Comparison of ENCODE assay signal across 20 cellular contexts in genomic region chr10:10311966-10312365, GRCh38.
"Had no signal": no experiment of that assay in that cellular context is flagged by ENCODE, and none has a peak within 500 bp of the region (broad histone marks: within the 10 kb centered on the region; RNA-seq: fewer than 3 reads in every experiment).

No MANE protein-coding gene starts in this region.

- H3K36me3 ChIP-seq: esophagus muscularis mucosa, gastrocnemius medialis, heart right ventricle, left lung, lower lobe of right lung had no signal

- H3K4me1 ChIP-seq: esophagus muscularis mucosa, gastrocnemius medialis, heart right ventricle, left lung, lower lobe of right lung had no signal

- H3K4me1 Mint-ChIP-seq: naive B cell; naive thymus-derived CD8-positive, alpha-beta T cell had no signal

- DNase-seq: dermis blood vessel endothelial cell; dorsolateral prefrontal cortex; effector CD4-positive, alpha-beta T cell; effector memory CD4-positive, alpha-beta T cell; foreskin melanocyte; gastrocnemius medialis; glutamatergic neuron; head of caudate nucleus; heart right ventricle; hippocampal formation; left cardiac atrium; left lung; left ventricle myocardium superior; lower lobe of right lung; mesendoderm; mucosa of descending colon; naive B cell; naive thymus-derived CD8-positive, alpha-beta T cell had no signal

- H3K27me3 Mint-ChIP-seq: naive B cell had no signal

- H3K4me3 Mint-ChIP-seq: naive B cell; naive thymus-derived CD8-positive, alpha-beta T cell had no signal

- H3K27me3 ChIP-seq: dorsolateral prefrontal cortex, esophagus muscularis mucosa, gastrocnemius medialis, heart right ventricle, left lung had no signal

- H3K27ac Mint-ChIP-seq: naive B cell; naive thymus-derived CD8-positive, alpha-beta T cell had no signal

- H3K36me3 Mint-ChIP-seq: naive B cell; naive thymus-derived CD8-positive, alpha-beta T cell had no signal

- ATAC-seq: gastrocnemius medialis; heart right ventricle; left cardiac atrium; left lung; left ventricle myocardium superior; lower lobe of right lung; mucosa of descending colon; naive thymus-derived CD8-positive, alpha-beta T cell had no signal

- H3K9me3 ChIP-seq: esophagus muscularis mucosa, gastrocnemius medialis, heart right ventricle, lower lobe of right lung, mucosa of descending colon had no signal

- H3K4me3 ChIP-seq: coronary artery, dorsolateral prefrontal cortex, esophagus muscularis mucosa, gastrocnemius medialis, heart right ventricle, left lung, lower lobe of right lung, mucosa of descending colon had no signal

- H3K27ac ChIP-seq: coronary artery, dorsolateral prefrontal cortex, esophagus muscularis mucosa, gastrocnemius medialis, heart right ventricle, left lung, lower lobe of right lung had no signal
